39 cellular contexts compared by ENCODE assay signal in the genomic region with DNA sequence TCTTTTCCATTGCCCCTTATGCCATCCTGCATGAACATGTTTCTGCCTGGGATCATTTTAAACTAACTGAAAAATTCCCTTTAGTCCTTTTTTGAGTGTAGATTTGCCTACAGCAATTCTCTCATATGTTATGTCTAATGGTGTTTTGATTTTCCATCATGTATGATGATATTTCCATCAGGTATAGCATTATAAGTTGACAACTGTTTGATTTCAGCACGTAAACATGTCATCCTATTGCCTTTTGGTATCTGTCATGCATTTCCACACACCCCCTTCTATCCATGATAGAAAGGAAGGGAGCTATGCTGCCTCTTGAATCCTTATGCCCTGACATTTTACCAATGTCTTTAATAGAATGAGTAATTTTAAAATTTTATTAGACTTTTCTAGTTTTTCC.
"Had no signal": no experiment of that assay in that cellular context is flagged by ENCODE, and none has a peak within 500 bp of the region (broad histone marks: within the 10 kb centered on the region; RNA-seq: fewer than 3 reads in every experiment).

No MANE protein-coding gene starts in this region.

- H3K9me3 Mint-ChIP-seq: activated naive CD4-positive, alpha-beta T cell treated with anti-CD3 and anti-CD28 coated beads for 36 hours; activated naive CD4-positive, alpha-beta T cell treated with anti-CD3 and anti-CD28 coated beads, Interleukin-2, amount 10 ng/mL, durations not matched to agents 7 days and 5 days; activated naive CD4-positive, alpha-beta T cell treated with anti-CD3 and anti-CD28 coated beads, Interleukin-2, amount 50 U/mL, for 24 hours; activated naive CD4-positive, alpha-beta T cell treated with anti-CD3 and anti-CD28 coated beads, Interleukin-2, amount 50 U/mL, for 72 hours; activated naive CD8-positive, alpha-beta T cell treated with anti-CD3 and anti-CD28 coated beads, Interleukin-2, amount 10 ng/mL, durations not matched to agents 7 days and 5 days; activated naive CD8-positive, alpha-beta T cell treated with anti-CD3 and anti-CD28 coated beads, Interleukin-2, amount 50 U/mL, for 24 hours; activated T-cell treated with anti-CD3 and anti-CD28 coated beads, Interleukin-2, amount 50 U/mL, for 24 hours; activated T-cell treated with anti-CD3 and anti-CD28 coated beads, Interleukin-2, amount 50 U/mL, for 4 hours; activated T-cell treated with anti-CD3 and anti-CD28 coated beads, Interleukin-2, amount 50 U/mL, for 72 hours; activated T-helper 1 cell treated with anti-CD3 and anti-CD28 coated beads, Interleukin-12 subunit alpha, Interleukin-12 subunit beta, Interleukin-2, Interleukin-4 antibody, amounts not matched to agents 30 ng/mL and 10 ng/mL and 1 ng/mL, durations not matched to agents 14 hours and 24 hours and 36 hours; activated T-helper 17 cell treated with anti-CD3 and anti-CD28 coated beads, Interleukin-2, amount 50 U/mL, for 72 hours; activated T-helper 2 cell treated with anti-CD3 and anti-CD28 coated beads, Interferon-gamma antibody, Interleukin-2, Interleukin-4, amounts not matched to agents 10 μg/mL and 5 μg/mL and 100 μg/mL, durations not matched to agents 14 hours and 24 hours and 36 hours; brain; central memory CD8-positive, alpha-beta T cell had no signal

- H3K36me3 Mint-ChIP-seq: activated naive CD4-positive, alpha-beta T cell treated with anti-CD3 and anti-CD28 coated beads, Interleukin-2, amount 10 ng/mL, durations not matched to agents 7 days and 5 days; activated naive CD4-positive, alpha-beta T cell treated with anti-CD3 and anti-CD28 coated beads, Interleukin-2, amount 50 U/mL, for 24 hours; activated naive CD4-positive, alpha-beta T cell treated with anti-CD3 and anti-CD28 coated beads, Interleukin-2, amount 50 U/mL, for 72 hours; activated naive CD8-positive, alpha-beta T cell; activated naive CD8-positive, alpha-beta T cell treated with anti-CD3 and anti-CD28 coated beads, Interleukin-2, amount 10 ng/mL, durations not matched to agents 7 days and 5 days; brain had no signal

- H3K4me3 ChIP-seq: adrenal gland, ascending aorta, body of pancreas, breast epithelium, cardiac muscle cell had no signal

- H3K27me3 ChIP-seq: adrenal gland, ascending aorta, body of pancreas, brain microvascular endothelial cell, breast epithelium, cardiac muscle cell had no signal

- H3K4me1 Mint-ChIP-seq: activated naive CD4-positive, alpha-beta T cell treated with anti-CD3 and anti-CD28 coated beads, Interleukin-2, amount 10 ng/mL, durations not matched to agents 7 days and 5 days; activated naive CD4-positive, alpha-beta T cell treated with anti-CD3 and anti-CD28 coated beads, Interleukin-2, amount 50 U/mL, for 24 hours; activated naive CD8-positive, alpha-beta T cell treated with anti-CD3 and anti-CD28 coated beads, Interleukin-2, amount 10 ng/mL, durations not matched to agents 7 days and 5 days; activated naive CD8-positive, alpha-beta T cell treated with anti-CD3 and anti-CD28 coated beads, Interleukin-2, amount 50 U/mL, for 24 hours; activated T-helper 17 cell treated with anti-CD3 and anti-CD28 coated beads, Interleukin-2, amount 50 U/mL, for 72 hours; brain; central memory CD8-positive, alpha-beta T cell had no signal

- H3K4me3 Mint-ChIP-seq: activated naive CD4-positive, alpha-beta T cell treated with anti-CD3 and anti-CD28 coated beads for 36 hours; activated naive CD4-positive, alpha-beta T cell treated with anti-CD3 and anti-CD28 coated beads, Interleukin-2, amount 10 ng/mL, durations not matched to agents 7 days and 5 days; activated naive CD4-positive, alpha-beta T cell treated with anti-CD3 and anti-CD28 coated beads, Interleukin-2, amount 50 U/mL, for 24 hours; activated naive CD8-positive, alpha-beta T cell; activated naive CD8-positive, alpha-beta T cell treated with anti-CD3 and anti-CD28 coated beads, Interleukin-2, amount 10 ng/mL, durations not matched to agents 7 days and 5 days; activated naive CD8-positive, alpha-beta T cell treated with anti-CD3 and anti-CD28 coated beads, Interleukin-2, amount 50 U/mL, for 24 hours; activated T-cell treated with anti-CD3 and anti-CD28 coated beads, Interleukin-2, amount 50 U/mL, for 24 hours; activated T-cell treated with anti-CD3 and anti-CD28 coated beads, Interleukin-2, amount 50 U/mL, for 4 hours; activated T-cell treated with anti-CD3 and anti-CD28 coated beads, Interleukin-2, amount 50 U/mL, for 72 hours; activated T-helper 1 cell treated with anti-CD3 and anti-CD28 coated beads, Interleukin-12 subunit alpha, Interleukin-12 subunit beta, Interleukin-2, Interleukin-4 antibody, amounts not matched to agents 30 ng/mL and 10 ng/mL and 1 ng/mL, durations not matched to agents 14 hours and 24 hours and 36 hours; activated T-helper 17 cell treated with anti-CD3 and anti-CD28 coated beads, Interleukin-2, amount 50 U/mL, for 72 hours; brain; central memory CD8-positive, alpha-beta T cell had no signal

- H3K27ac ChIP-seq: adrenal gland, ascending aorta, body of pancreas, brain microvascular endothelial cell, breast epithelium, cardiac muscle cell had no signal

- H3K36me3 ChIP-seq: adrenal gland, ascending aorta, brain microvascular endothelial cell, breast epithelium, cardiac muscle cell had no signal

- FAIRE-seq: astrocyte, bronchial epithelial cell had no signal

- ATAC-seq: activated naive CD4-positive, alpha-beta T cell treated with anti-CD3 and anti-CD28 coated beads, Interleukin-2, amount 50 U/mL, for 72 hours; activated naive CD8-positive, alpha-beta T cell treated with anti-CD3 and anti-CD28 coated beads, Interleukin-2, amount 50 U/mL, for 24 hours; activated T-cell treated with anti-CD3 and anti-CD28 coated beads, Interleukin-2, amount 50 U/mL, for 4 hours; activated T-cell treated with anti-CD3 and anti-CD28 coated beads, Interleukin-2, amount 50 U/mL, for 72 hours; activated T-helper 17 cell treated with anti-CD3 and anti-CD28 coated beads, Interleukin-2, amount 50 U/mL, for 72 hours; body of pancreas had no signal

- H3K9me3 ChIP-seq: adrenal gland, ascending aorta, body of pancreas, breast epithelium had no signal

- H3K27me3 Mint-ChIP-seq: activated naive CD4-positive, alpha-beta T cell treated with anti-CD3 and anti-CD28 coated beads, Interleukin-2, amount 10 ng/mL, durations not matched to agents 7 days and 5 days; activated naive CD8-positive, alpha-beta T cell; activated naive CD8-positive, alpha-beta T cell treated with anti-CD3 and anti-CD28 coated beads, Interleukin-2, amount 50 U/mL, for 24 hours; activated T-cell treated with anti-CD3 and anti-CD28 coated beads, Interleukin-2, amount 50 U/mL, for 24 hours; activated T-helper 17 cell treated with anti-CD3 and anti-CD28 coated beads, Interleukin-2, amount 50 U/mL, for 72 hours; brain; central memory CD8-positive, alpha-beta T cell had no signal

- H3K27ac Mint-ChIP-seq: activated naive CD4-positive, alpha-beta T cell treated with anti-CD3 and anti-CD28 coated beads for 36 hours; activated naive CD4-positive, alpha-beta T cell treated with anti-CD3 and anti-CD28 coated beads, Interleukin-2, amount 10 ng/mL, durations not matched to agents 7 days and 5 days; activated naive CD4-positive, alpha-beta T cell treated with anti-CD3 and anti-CD28 coated beads, Interleukin-2, amount 50 U/mL, for 24 hours; activated naive CD4-positive, alpha-beta T cell treated with anti-CD3 and anti-CD28 coated beads, Interleukin-2, amount 50 U/mL, for 72 hours; activated naive CD8-positive, alpha-beta T cell; activated naive CD8-positive, alpha-beta T cell treated with anti-CD3 and anti-CD28 coated beads, Interleukin-2, amount 10 ng/mL, durations not matched to agents 7 days and 5 days; activated naive CD8-positive, alpha-beta T cell treated with anti-CD3 and anti-CD28 coated beads, Interleukin-2, amount 50 U/mL, for 24 hours; activated T-cell treated with anti-CD3 and anti-CD28 coated beads, Interleukin-2, amount 50 U/mL, for 24 hours; activated T-cell treated with anti-CD3 and anti-CD28 coated beads, Interleukin-2, amount 50 U/mL, for 72 hours; activated T-helper 1 cell treated with anti-CD3 and anti-CD28 coated beads, Interleukin-12 subunit alpha, Interleukin-12 subunit beta, Interleukin-2, Interleukin-4 antibody, amounts not matched to agents 30 ng/mL and 10 ng/mL and 1 ng/mL, durations not matched to agents 14 hours and 24 hours and 36 hours; activated T-helper 17 cell treated with anti-CD3 and anti-CD28 coated beads, Interleukin-2, amount 50 U/mL, for 72 hours; activated T-helper 2 cell treated with anti-CD3 and anti-CD28 coated beads, Interferon-gamma antibody, Interleukin-2, Interleukin-4, amounts not matched to agents 10 μg/mL and 5 μg/mL and 100 μg/mL, durations not matched to agents 14 hours and 24 hours and 36 hours; brain had no signal

- DNase-seq: activated effector memory CD4-positive, alpha-beta T cell treated with anti-CD3 and anti-CD28 coated beads, Interleukin-2, amount 50 U/mL, for 16 hours; activated effector memory CD4-positive, alpha-beta T cell treated with Interleukin-2 at 50 U/mL for 16 hours; activated gamma-delta T cell; activated gamma-delta T cell treated with Interleukin-2 at 50 U/mL for 16 hours; activated naive CD4-positive, alpha-beta T cell; activated naive CD4-positive, alpha-beta T cell treated with anti-CD3 and anti-CD28 coated beads for 36 hours; activated naive CD4-positive, alpha-beta T cell treated with anti-CD3 and anti-CD28 coated beads, Interleukin-2, amount 10 ng/mL, durations not matched to agents 7 days and 5 days; activated naive CD4-positive, alpha-beta T cell treated with anti-CD3 and anti-CD28 coated beads, Interleukin-2, amount 50 U/mL, for 16 hours; activated naive CD4-positive, alpha-beta T cell treated with Interleukin-2 at 50 U/mL for 16 hours; activated naive CD8-positive, alpha-beta T cell treated with anti-CD3 and anti-CD28 coated beads, Interleukin-2, amount 10 ng/mL, durations not matched to agents 7 days and 5 days; activated naive CD8-positive, alpha-beta T cell treated with anti-CD3 and anti-CD28 coated beads, Interleukin-2, amount 50 U/mL, for 24 hours; activated T-cell treated with anti-CD3 and anti-CD28 coated beads, Interleukin-2, amount 50 U/mL, for 1 hour; activated T-cell treated with anti-CD3 and anti-CD28 coated beads, Interleukin-2, amount 50 U/mL, for 24 hours; activated T-cell treated with anti-CD3 and anti-CD28 coated beads, Interleukin-2, amount 50 U/mL, for 4 hours; activated T-cell treated with anti-CD3 and anti-CD28 coated beads, Interleukin-2, amount 50 U/mL, for 48 hours; activated T-cell treated with anti-CD3 and anti-CD28 coated beads, Interleukin-2, amount 50 U/mL, for 72 hours; adrenal gland; amniotic stem cell; amygdala; anterior cingulate cortex; aorta; body of pancreas; brain microvascular endothelial cell; caudate nucleus; central memory CD4-positive, alpha-beta T cell; cerebellar nuclear complex had no signal
